ENCODE assay signal across 10 cellular contexts in genomic region chr2:120230515-120231471, GRCh38. TPM values are rescaled to one million over a fixed set of nuclear protein-coding genes. Genes with fewer than 3 reads are reported as not detected.
DNase-seq lines count a peak whose midpoint lies in the region; ATAC-seq and FAIRE-seq lines count a peak whose summit lies in the region.
"Had no signal": no experiment of that assay in that cellular context is flagged by ENCODE, and none has a peak within 500 bp of the region (broad histone marks: within the 10 kb centered on the region; RNA-seq: fewer than 3 reads in every experiment).

No MANE protein-coding gene starts in this region.

- H3K36me3 Mint-ChIP-seq in activated CD4-positive, alpha-beta T cell treated with anti-CD3 and anti-CD28 coated beads, Interleukin-2, amount 10 ng/mL, durations not matched to agents 24 days and 14 days (ENCODE audit: low read depth) = peaks cover 34% of the 10 kb centered on the region

- ATAC-seq in HG03571 (IDR thresholded peaks at IDR 0.05; ENCODE audit: unreplicated experiment) = no peak
- ATAC-seq in HG03460 (IDR thresholded peaks at IDR 0.05; ENCODE audit: unreplicated experiment) = no peak

- WGBS in small intestine, 3 donors = 40 to 64% (median 43%) methylated on average over 17 of the region's 17 CpGs

- peak overlapping the region in 1 of 2 donors; percentile 62 for H3K4me3 ChIP-seq in small intestine (ENCODE audit: low read depth in 1 of 2, low read length in 2 of 2)

- H3K27ac Mint-ChIP-seq in activated CD4-positive, alpha-beta T cell treated with anti-CD3 and anti-CD28 coated beads, Interleukin-2, amount 10 ng/mL, durations not matched to agents 24 days and 14 days = peak overlapping the region; percentile 99

- no peaks in the 10 kb centered on the region for H3K36me3 ChIP-seq in small intestine (ENCODE audit: control insufficient read depth in 2 of 2, insufficient read depth in 2 of 2, low read length in 2 of 2)
- H3K36me3 ChIP-seq: tibial artery had no signal

- intact Hi-C loops in activated CD4-positive, alpha-beta T cell treated with anti-CD3 and anti-CD28 coated beads, Interleukin-2, amount 10 ng/mL, durations not matched to agents 24 days and 14 days (cut with micrococcal nuclease) = loop anchor here (5.0 kb wide), 3 partner anchors 218 to 863 kb away; partner anchors contain the start of genes C2orf76, DBI, EPB41L5 and TMEM177

- no peaks in the 10 kb centered on the region for H3K9me3 Mint-ChIP-seq in activated CD4-positive, alpha-beta T cell treated with anti-CD3 and anti-CD28 coated beads, Interleukin-2, amount 10 ng/mL, durations not matched to agents 24 days and 14 days

- H3K4me1 Mint-ChIP-seq in activated CD4-positive, alpha-beta T cell treated with anti-CD3 and anti-CD28 coated beads, Interleukin-2, amount 10 ng/mL, durations not matched to agents 24 days and 14 days = peaks cover 70% of the 10 kb centered on the region

- no peaks in the 10 kb centered on the region for H3K27me3 Mint-ChIP-seq in activated CD4-positive, alpha-beta T cell treated with anti-CD3 and anti-CD28 coated beads, Interleukin-2, amount 10 ng/mL, durations not matched to agents 24 days and 14 days

- H3K4me1 ChIP-seq in small intestine (ENCODE audit: control insufficient read depth in 2 of 2, insufficient read depth in 1 of 2, low read depth in 1 of 2, low read length in 1 of 2) = peaks cover 0 to 2% of the 10 kb centered on the region in 2 donors

- no peak for DNase-seq in activated CD4-positive, alpha-beta T cell treated with anti-CD3 and anti-CD28 coated beads, Interleukin-2, amount 10 ng/mL, durations not matched to agents 24 days and 14 days
- DNase-seq in activated CD4-positive, alpha-beta T cell treated with anti-CD3 and anti-CD28 coated beads for 48 hours = no peak
- DNase-seq in LoVo (ENCODE audit: low spot score) (peak; percentile 30), ecto neural progenitor cell (ENCODE audit: low spot score) (peak; percentile 33), small intestine (peak; percentile 80), globus pallidus (ENCODE audit: low spot score) (no peak)

- FAIRE-seq in small intestine (lab: Jason Lieb, UNC) = no peak
- FAIRE-seq: G401.6 had no signal

- H3K27me3 ChIP-seq in small intestine (ENCODE audit: control insufficient read depth in 2 of 2, insufficient read depth in 2 of 2, low read length in 2 of 2) = no peaks in the 10 kb centered on the region
- H3K27me3 ChIP-seq: tibial artery had no signal

- H3K27ac ChIP-seq in small intestine (ENCODE audit: low read depth in 1 of 2, low read length in 1 of 2) = peak overlapping the region; percentile 96
- H3K27ac ChIP-seq: tibial artery had no signal

- H3K9me3 ChIP-seq in small intestine (ENCODE audit: control insufficient read depth, low read depth) = no peaks in the 10 kb centered on the region
- H3K9me3 ChIP-seq: tibial artery had no signal

- H3K4me3 Mint-ChIP-seq in activated CD4-positive, alpha-beta T cell treated with anti-CD3 and anti-CD28 coated beads, Interleukin-2, amount 10 ng/mL, durations not matched to agents 24 days and 14 days = peak overlapping the region; percentile 98

RNA-seq across cellular contexts. Expression of gene TMEM185B, which starts 7.6 kb away (rescaled TPM):
- 44.3 and 45.8 TPM in 2 replicates for total RNA-seq in activated CD4-positive, alpha-beta T cell treated with anti-CD3 and anti-CD28 coated beads, Interleukin-2, amount 10 ng/mL, durations not matched to agents 24 days and 14 days
- polyA plus RNA-seq in small intestine = 10 to 100 TPM in 1 of 3 donors, 1 to 10 TPM in 2; 2.0 to 10.5 (median 3.2) TPM

RNA-seq across cellular contexts. Expression of gene RALB, which starts 21.9 kb away (rescaled TPM):
- total RNA-seq in activated CD4-positive, alpha-beta T cell treated with anti-CD3 and anti-CD28 coated beads, Interleukin-2, amount 10 ng/mL, durations not matched to agents 24 days and 14 days = 72.1 and 80.0 TPM in 2 replicates
- 10 to 100 TPM; 61.8 to 75.7 (median 74.9) TPM for polyA plus RNA-seq in small intestine

Comparison
In these comparisons a context has a peak if more than half of its experiments do, and no peak if none do; other contexts are left out.
1. DNase-seq: peak in LoVo (single experiment), ecto neural progenitor cell (single experiment) and small intestine (single experiment); none in activated CD4-positive, alpha-beta T cell treated with anti-CD3 and anti-CD28 coated beads, Interleukin-2, amount 10 ng/mL, durations not matched to agents 24 days and 14 days (single experiment), activated CD4-positive, alpha-beta T cell treated with anti-CD3 and anti-CD28 coated beads for 48 hours (single experiment) and globus pallidus (single experiment).